Comparison of ENCODE assay signal across 21 cellular contexts in genomic region chr2:42819160-42819559, GRCh38. TPM values are rescaled to one million over a fixed set of nuclear protein-coding genes. Genes with fewer than 3 reads are reported as not detected.
"Had no signal": no experiment of that assay in that cellular context is flagged by ENCODE, and none has a peak within 500 bp of the region (broad histone marks: within the 10 kb centered on the region; RNA-seq: fewer than 3 reads in every experiment).

No MANE protein-coding gene starts in this region.

- ATAC-seq: gastrocnemius medialis; heart left ventricle; left lung; psoas muscle; right cardiac atrium; stimulated activated naive CD8-positive, alpha-beta T cell treated with anti-CD3 and anti-CD28 coated beads, Interleukin-15, Interleukin-2, amounts not matched to agents 100 U/mL and 50 U/mL, for 24 hours had no signal

- H3K27me3 ChIP-seq: ascending aorta, breast epithelium, gastrocnemius medialis, heart left ventricle, left lung, ovary, vagina had no signal

- H3K4me1 Mint-ChIP-seq: activated naive CD4-positive, alpha-beta T cell treated with anti-CD3 and anti-CD28 coated beads, Interleukin-2, amount 10 ng/mL, durations not matched to agents 7 days and 5 days had no signal

- H3K9me3 Mint-ChIP-seq: activated naive CD4-positive, alpha-beta T cell treated with anti-CD3 and anti-CD28 coated beads, Interleukin-2, amount 10 ng/mL, durations not matched to agents 7 days and 5 days had no signal

- H3K4me3 Mint-ChIP-seq: activated naive CD4-positive, alpha-beta T cell treated with anti-CD3 and anti-CD28 coated beads, Interleukin-2, amount 10 ng/mL, durations not matched to agents 7 days and 5 days had no signal

- H3K4me1 ChIP-seq: ascending aorta, breast epithelium, gastrocnemius medialis, heart left ventricle, left lung, psoas muscle, vagina had no signal

- H3K36me3 ChIP-seq: ascending aorta, breast epithelium, gastrocnemius medialis, heart left ventricle, left lung, ovary, vagina had no signal

- H3K27ac Mint-ChIP-seq: activated naive CD4-positive, alpha-beta T cell treated with anti-CD3 and anti-CD28 coated beads, Interleukin-2, amount 10 ng/mL, durations not matched to agents 7 days and 5 days had no signal

- H3K4me3 ChIP-seq: ascending aorta, breast epithelium, gastrocnemius medialis, heart left ventricle, left lung, ovary, psoas muscle, vagina had no signal

- DNase-seq: activated CD4-positive, alpha-beta T cell treated with anti-CD3 and anti-CD28 coated beads, Interleukin-2, amount 50 U/mL, for 1 hour; activated CD8-positive, alpha-beta memory T cell treated with anti-CD3 and anti-CD28 coated beads, Interleukin-2, amount 50 U/mL, for 48 hours; activated effector memory CD4-positive, alpha-beta T cell treated with Interleukin-2 at 50 U/mL for 16 hours; activated naive CD4-positive, alpha-beta T cell treated with anti-CD3 and anti-CD28 coated beads, Interleukin-2, amount 10 ng/mL, durations not matched to agents 7 days and 5 days; activated T-cell treated with anti-CD3 and anti-CD28 coated beads, Interleukin-2, amount 50 U/mL, for 48 hours; effector CD4-positive, alpha-beta T cell; gastrocnemius medialis; heart left ventricle; kidney; left lung; ovary; psoas muscle; right cardiac atrium; stimulated activated naive CD8-positive, alpha-beta T cell treated with anti-CD3 and anti-CD28 coated beads, Interleukin-15, Interleukin-2, amounts not matched to agents 100 U/mL and 50 U/mL, for 24 hours; T-helper 9 cell; trophoblast cell had no signal

- H3K27ac ChIP-seq: ascending aorta, breast epithelium, gastrocnemius medialis, heart left ventricle, left lung, ovary, psoas muscle, vagina had no signal

- H3K9me3 ChIP-seq: ascending aorta, breast epithelium, gastrocnemius medialis, ovary, psoas muscle, vagina had no signal

RNA-seq across cellular contexts. Expression of gene HAAO, which starts 26.8 kb away (rescaled TPM):
- total RNA-seq: lung microvascular endothelial cell had no signal
- polyA plus RNA-seq: neural cell had no signal

RNA-seq across cellular contexts. Expression of gene OXER1, which starts 55.2 kb away (rescaled TPM):
- total RNA-seq: lung microvascular endothelial cell had no signal
- polyA plus RNA-seq: neural cell had no signal
